In the genomic region with DNA sequence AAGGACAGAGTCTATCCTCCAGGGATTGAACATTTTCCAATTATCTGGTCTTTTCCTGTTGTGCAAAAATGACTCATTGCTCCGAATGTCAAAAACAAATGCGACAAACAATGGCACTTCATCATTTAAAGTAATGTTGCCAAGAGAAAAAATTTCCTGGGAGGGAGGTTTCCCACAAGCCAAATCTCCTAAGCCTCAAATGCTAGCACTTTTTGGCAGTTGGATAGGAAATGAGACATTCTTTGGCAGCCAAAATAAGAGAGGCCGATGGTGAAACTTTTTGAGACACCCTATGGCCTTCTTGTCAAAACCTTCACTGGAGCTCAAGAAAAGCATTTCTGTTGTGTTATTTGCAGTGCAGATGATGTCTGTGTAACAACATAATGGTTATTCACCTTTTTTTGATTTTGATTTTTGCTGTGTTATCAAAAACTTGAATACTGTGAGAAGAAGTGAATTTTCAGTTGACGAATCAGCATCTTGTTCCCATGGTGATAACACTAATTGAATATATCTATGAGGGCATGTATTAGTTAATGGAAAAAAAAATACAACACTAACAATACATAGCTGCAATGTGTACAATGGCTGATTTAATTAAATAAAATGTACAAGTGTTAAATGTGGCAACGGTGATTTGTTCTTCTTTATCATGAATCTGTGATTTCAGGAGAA, we compare ENCODE assay signal across 10 cellular contexts.
A peak's percentile ranks its signal among the peaks of the same experiment; 100 is the strongest.
DNase-seq lines count a peak whose midpoint lies in the region; ATAC-seq and TF ChIP-seq lines count a peak whose summit lies in the region.
"Had no signal": no experiment of that assay in that cellular context is flagged by ENCODE, and none has a peak within 500 bp of the region (broad histone marks: within the 10 kb centered on the region; RNA-seq: fewer than 3 reads in every experiment).

No MANE protein-coding gene starts in this region.

- H3K4me3 ChIP-seq in ACC112 (ENCODE audit: low read depth, low read length), result peak overlapping the region; percentile 18; the same call in 1 of the 2 replicates

- H3K27ac ChIP-seq in ACC112 (ENCODE audit: low read depth, low read length), result peak overlapping the region; percentile 92

- CTCF ChIA-PET in HEK293T (lab: Yijun Ruan, JAX), result no interaction called here

- no peaks in the 10 kb centered on the region for H3K27me3 ChIP-seq in ACC112 (ENCODE audit: insufficient read depth, low read length)

- DNase-seq in NCI-H446 (lab: John Stamatoyannopoulos, UW) (peak; percentile 20 to 64), epidermal melanocyte (ENCODE audit: insufficient read length, low spot score) (peak; percentile 21), lung microvascular endothelial cell (ENCODE audit: low read depth in 2 of 2) (peak; percentile 84 to 85), NAMALWA (ENCODE audit: low spot score) (no peak), HEK293T (ENCODE audit: extremely low spot score) (no peak)
- no peak for DNase-seq in activated CD4-positive, CD25-positive, alpha-beta regulatory T cell treated with anti-CD3 and anti-CD28 coated beads, Interleukin-2, amount 50 U/mL, for 72 hours
- DNase-seq: ACHN, amygdala had no signal

- H3K4me1 ChIP-seq in ACC112 (ENCODE audit: control insufficient read depth, insufficient read depth, low read length, unreplicated experiment), result peaks cover 39% of the 10 kb centered on the region

- H2AFZ ChIP-seq in ACC112 (ENCODE audit: low read length, unreplicated experiment), result no peak overlapping the region

- no peaks in the 10 kb centered on the region for H3K36me3 ChIP-seq in ACC112 (ENCODE audit: insufficient read depth, low read length)

- POLR2A ChIA-PET in HEK293T (lab: Yijun Ruan, JAX), result no interaction called here

- ATAC-seq in GM21529 (IDR thresholded peaks at IDR 0.05; ENCODE audit: unreplicated experiment), result no peak

- H3K79me2 ChIP-seq in ACC112 (ENCODE audit: control insufficient read depth, insufficient read depth, low read length, unreplicated experiment), result no peaks in the 10 kb centered on the region

TF ChIP-seq in HEK293T, 16 proteins besides CTCF, POLR2A, EP300 and RAD21:
- no peak for TF ChIP-seq SUZ12 (IDR thresholded peaks at IDR 0.05)
- TF ChIP-seq FOXM1 (IDR thresholded peaks at IDR 0.05; ENCODE audit: borderline replicate concordance), result no peak
- TF ChIP-seq FOXK2 (IDR thresholded peaks at IDR 0.05), result no peak
- no peak for TF ChIP-seq ZNF384 (IDR thresholded peaks at IDR 0.05)
- TF ChIP-seq, protein P1, sequence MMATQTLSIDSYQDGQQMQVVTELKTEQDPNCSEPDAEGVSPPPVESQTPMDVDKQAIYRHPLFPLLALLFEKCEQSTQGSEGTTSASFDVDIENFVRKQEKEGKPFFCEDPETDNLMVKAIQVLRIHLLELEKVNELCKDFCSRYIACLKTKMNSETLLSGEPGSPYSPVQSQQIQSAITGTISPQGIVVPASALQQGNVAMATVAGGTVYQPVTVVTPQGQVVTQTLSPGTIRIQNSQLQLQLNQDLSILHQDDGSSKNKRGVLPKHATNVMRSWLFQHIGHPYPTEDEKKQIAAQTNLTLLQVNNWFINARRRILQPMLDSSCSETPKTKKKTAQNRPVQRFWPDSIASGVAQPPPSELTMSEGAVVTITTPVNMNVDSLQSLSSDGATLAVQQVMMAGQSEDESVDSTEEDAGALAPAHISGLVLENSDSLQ (IDR thresholded peaks at IDR 0.05), result no peak
- no peak for TF ChIP-seq FOXA1 (IDR thresholded peaks at IDR 0.05)
- no peak for TF ChIP-seq ELF4 (IDR thresholded peaks at IDR 0.05)

Comparison
In these comparisons a context has a peak if more than half of its experiments do, and no peak if none do; other contexts are left out.
1. DNase-seq: peak in NCI-H446 (2 of 2), epidermal melanocyte (single experiment) and lung microvascular endothelial cell (2 of 2); none in NAMALWA (single experiment), HEK293T (single experiment) and activated CD4-positive, CD25-positive, alpha-beta regulatory T cell treated with anti-CD3 and anti-CD28 coated beads, Interleukin-2, amount 50 U/mL, for 72 hours (single experiment).